In genomic region chr4:185945238-185945637, GRCh38 we compare ENCODE assay signal across 30 cellular contexts.
"Had no signal": no experiment of that assay in that cellular context is flagged by ENCODE, and none has a peak within 500 bp of the region (broad histone marks: within the 10 kb centered on the region; RNA-seq: fewer than 3 reads in every experiment).

No MANE protein-coding gene starts in this region.

- H3K4me1 ChIP-seq: ascending aorta, SJCRH30 had no signal

- H3K27ac ChIP-seq: ascending aorta, SJCRH30, SK-N-MC, WERI-Rb-1 had no signal

- DNase-seq: activated CD4-positive, alpha-beta memory T cell treated with anti-CD3 and anti-CD28 coated beads, Interleukin-2, amount 10 ng/mL, durations not matched to agents 7 days and 5 days; activated CD4-positive, alpha-beta T cell treated with anti-CD3 and anti-CD28 coated beads for 1 hour; activated CD4-positive, alpha-beta T cell treated with anti-CD3 and anti-CD28 coated beads for 48 hours; activated CD4-positive, CD25-positive, alpha-beta regulatory T cell; activated CD8-positive, alpha-beta memory T cell treated with anti-CD3 and anti-CD28 coated beads for 24 hours; activated CD8-positive, alpha-beta memory T cell treated with anti-CD3 and anti-CD28 coated beads, Interleukin-2, amount 10 ng/mL, durations not matched to agents 7 days and 5 days; activated gamma-delta T cell treated with Interleukin-2 at 50 U/mL for 16 hours; activated naive CD4-positive, alpha-beta T cell treated with anti-CD3 and anti-CD28 coated beads for 36 hours; activated naive CD8-positive, alpha-beta T cell treated with anti-CD3 and anti-CD28 coated beads, Interleukin-2, amount 50 U/mL, for 24 hours; activated T-cell treated with anti-CD3 and anti-CD28 coated beads, Interleukin-2, amount 50 U/mL, for 24 hours; amygdala; cerebellar nuclear complex; Karpas-422; KBM-7; MG63; NCI-H1048; NCI-H1105 treated with DMSO at 0.1 percent for 48 hours; NCI-H1436; NCI-H1694; NCI-H1930; NCI-H2081 treated with DMSO at 0.1 percent for 48 hours; NCI-H345; NCI-H524 treated with DMSO at 0.1 percent for 48 hours; SHP77; SJCRH30; T1000; WERI-Rb-1 had no signal

- H3K4me3 ChIP-seq: ascending aorta, MG63, SJCRH30, SK-N-MC had no signal

- H3K36me3 ChIP-seq: ascending aorta, MG63, SJCRH30, WERI-Rb-1 had no signal

- H3K9me3 ChIP-seq: ascending aorta, MG63, SJCRH30 had no signal

- H3K27me3 ChIP-seq: ascending aorta, MG63, SJCRH30 had no signal

- ATAC-seq: activated CD8-positive, alpha-beta memory T cell treated with anti-CD3 and anti-CD28 coated beads, Interleukin-2, amount 10 ng/mL, durations not matched to agents 7 days and 5 days; activated naive CD8-positive, alpha-beta T cell treated with anti-CD3 and anti-CD28 coated beads, Interleukin-2, amount 50 U/mL, for 24 hours; Panc1 had no signal
